Comparison of ENCODE assay signal across 8 cellular contexts in genomic region chr14:22556990-22557623, GRCh38. TPM values are rescaled to one million over a fixed set of nuclear protein-coding genes. Genes with fewer than 3 reads are reported as not detected.
A peak's percentile ranks its signal among the peaks of the same experiment; 100 is the strongest.
DNase-seq lines count a peak whose midpoint lies in the region; ATAC-seq and TF ChIP-seq lines count a peak whose summit lies in the region.

No MANE protein-coding gene starts in this region.

- peak overlapping the region; percentile 64 for H3K4me2 ChIP-seq in trophoblast cell (ENCODE audit: low read length)

- no CpG with 5 or more reads among the region's 28 CpGs for WGBS in trophoblast cell (ENCODE audit: extremely low coverage, insufficient coverage, insufficient read length)
- WGBS in tibial nerve, 2 donors: 3 to 7% methylated on average over 28 of the region's 28 CpGs

- peak overlapping the region; percentile 85 for H3K4me3 Mint-ChIP-seq in activated naive CD8-positive, alpha-beta T cell treated with anti-CD3 and anti-CD28 coated beads for 36 hours

- peak overlapping the region; percentile 37 for H3K18ac ChIP-seq in trophoblast cell (ENCODE audit: low read length)

- ATAC-seq in Right ventricle myocardium superior (ENCODE audit: poor library complexity): peak; percentile 92

- H2AFZ ChIP-seq in trophoblast cell (ENCODE audit: insufficient read depth, low read length, poor library complexity): peak overlapping the region; percentile 57

- peak overlapping the region; percentile 62 for H2BK12ac ChIP-seq in trophoblast cell (ENCODE audit: low read length)

- H3K79me2 ChIP-seq in trophoblast cell (ENCODE audit: control insufficient read depth, insufficient read depth, low read length, poor library complexity): no peaks in the 10 kb centered on the region

- H4K12ac ChIP-seq in trophoblast cell (ENCODE audit: low read depth, low read length): peak overlapping the region; percentile 82

- H3K9me3 ChIP-seq in MG63 (no peaks in the 10 kb centered on the region), trophoblast cell (ENCODE audit: insufficient read depth, low read depth, low read length) (no peaks in the 10 kb centered on the region), tibial nerve (no peaks in the 10 kb centered on the region)

- peak overlapping the region; percentile 64 for H4K8ac ChIP-seq in trophoblast cell (ENCODE audit: low read depth, low read length)

- TF ChIP-seq CTCF in tibial nerve (IDR thresholded peaks at IDR 0.05): peak; percentile 95 to 100 (median 97)

- peaks cover 88% of the 10 kb centered on the region for H3K4me1 Mint-ChIP-seq in activated naive CD8-positive, alpha-beta T cell treated with anti-CD3 and anti-CD28 coated beads for 36 hours

- H3K27ac ChIP-seq in trophoblast cell (ENCODE audit: low read depth, low read length) (no peak overlapping the region), tibial nerve (peak overlapping the region; percentile 10 to 90 (median 45))

- H3K27me3 Mint-ChIP-seq in activated naive CD8-positive, alpha-beta T cell treated with anti-CD3 and anti-CD28 coated beads for 36 hours: peaks cover 11% of the 10 kb centered on the region

- DNase-seq in DMS79 treated with DMSO at 0.1 percent for 48 hours (lab: John Stamatoyannopoulos, UW) (peak; percentile 75), H4 (ENCODE audit: low spot score) (peak; percentile 62), MG63 (peak; percentile 64), SKM-1 treated with dmso at 0.1 percent for 144 hours (lab: John Stamatoyannopoulos, UW; ENCODE audit: unreplicated experiment) (peak; percentile 42), Right ventricle myocardium superior (peak; percentile 89), trophoblast cell (peak; percentile 51 to 76), tibial nerve (ENCODE audit: low spot score in 2 of 2) (peak; percentile 53 to 79)
- peak; percentile 90 for DNase-seq in activated naive CD8-positive, alpha-beta T cell treated with anti-CD3 and anti-CD28 coated beads for 36 hours

- peak overlapping the region; percentile 59 for H2BK5ac ChIP-seq in trophoblast cell (ENCODE audit: low read depth, low read length, poor library complexity)

- H3K4me1 ChIP-seq in trophoblast cell (ENCODE audit: control insufficient read depth in 1 of 2, insufficient read depth in 2 of 2, low read length in 2 of 2): peaks cover 4 to 5% of the 10 kb centered on the region in 2 experiments
- peaks cover 0 to 48% (median 20%) of the 10 kb centered on the region in 4 donors for H3K4me1 ChIP-seq in tibial nerve

- peak overlapping the region; percentile 97 for H3K27ac Mint-ChIP-seq in activated naive CD8-positive, alpha-beta T cell treated with anti-CD3 and anti-CD28 coated beads for 36 hours

- H3K4me3 ChIP-seq in MG63: peak overlapping the region; percentile 21; the same call in 1 of the 2 replicates
- H3K4me3 ChIP-seq in trophoblast cell (ENCODE audit: low read depth, low read length): no peak overlapping the region
- peak overlapping the region in 3 of 4 donors; percentile 5 to 46 (median 38) for H3K4me3 ChIP-seq in tibial nerve

- H3K23ac ChIP-seq in trophoblast cell (ENCODE audit: low read length): no peak overlapping the region

- H2AK5ac ChIP-seq in trophoblast cell (ENCODE audit: low read length): no peak overlapping the region

- H3K9me3 Mint-ChIP-seq in activated naive CD8-positive, alpha-beta T cell treated with anti-CD3 and anti-CD28 coated beads for 36 hours: peaks cover 2% of the 10 kb centered on the region

- peaks cover 38% of the 10 kb centered on the region for H3K36me3 Mint-ChIP-seq in activated naive CD8-positive, alpha-beta T cell treated with anti-CD3 and anti-CD28 coated beads for 36 hours

- H3K36me3 ChIP-seq in MG63: no peaks in the 10 kb centered on the region
- no peaks in the 10 kb centered on the region for H3K36me3 ChIP-seq in trophoblast cell (ENCODE audit: control insufficient read depth in 1 of 2, insufficient read depth in 2 of 2, low read length in 2 of 2)
- no peaks in the 10 kb centered on the region for H3K36me3 ChIP-seq in tibial nerve

- H3K27me3 ChIP-seq in MG63 (no peaks in the 10 kb centered on the region), trophoblast cell (ENCODE audit: insufficient read depth, low read length) (no peaks in the 10 kb centered on the region), tibial nerve (no peaks in the 10 kb centered on the region)

- peak overlapping the region; percentile 34 for H2BK120ac ChIP-seq in trophoblast cell (ENCODE audit: insufficient read depth, low read length, poor library complexity)

- no peak for TF ChIP-seq POLR2A in tibial nerve (IDR thresholded peaks at IDR 0.05)

- peak overlapping the region; percentile 45 for H4K91ac ChIP-seq in trophoblast cell (ENCODE audit: low read depth, low read length)

- peak overlapping the region; percentile 51 for H3K14ac ChIP-seq in trophoblast cell (ENCODE audit: low read length)

- H3K4ac ChIP-seq in trophoblast cell (ENCODE audit: low read depth, low read length): no peak overlapping the region

- H3K9ac ChIP-seq in trophoblast cell (ENCODE audit: low read length): no peak overlapping the region

- H3K79me1 ChIP-seq in trophoblast cell (ENCODE audit: low read length): peaks cover 1% of the 10 kb centered on the region

- intact Hi-C loops in Right ventricle myocardium superior (cut with DNase I): loop anchor here (5.0 to 10.0 kb wide), 4 partner anchors 95 to 298 kb away; partner anchors contain the start of gene SLC7A7

- peak in 1 of 2 donors; percentile 24 for TF ChIP-seq EP300 in tibial nerve (IDR thresholded peaks at IDR 0.05)

RNA-seq across cellular contexts. Expression of gene DAD1, which starts 31.9 kb away (rescaled TPM):
- 585 and 634 TPM in 2 replicates for total RNA-seq in H4 (2014; rRNA removed; shearing (Covaris generic))
- total RNA-seq in MG63 (2014; rRNA removed; shearing (Covaris generic); ENCODE audit: low replicate concordance): 275 and 292 TPM in 2 replicates
- total RNA-seq in activated naive CD8-positive, alpha-beta T cell treated with anti-CD3 and anti-CD28 coated beads for 36 hours: 100 to 1,000 TPM; 197 to 208 TPM
- total RNA-seq in Right ventricle myocardium superior (124 TPM), tibial nerve (100 to 1,000 TPM; 128 to 254 (median 198) TPM)
- 275 and 278 TPM in 2 replicates for polyA plus RNA-seq in trophoblast cell (2013)

RNA-seq across cellular contexts. Expression of gene ABHD4, which starts 41.0 kb away (rescaled TPM):
- 31.9 and 34.2 TPM in 2 replicates for total RNA-seq in H4 (2014; rRNA removed; shearing (Covaris generic))
- total RNA-seq in MG63 (2014; rRNA removed; shearing (Covaris generic); ENCODE audit: low replicate concordance): 0.89 and 15.5 TPM in 2 replicates
- total RNA-seq in activated naive CD8-positive, alpha-beta T cell treated with anti-CD3 and anti-CD28 coated beads for 36 hours: 1 to 10 TPM; 8.2 to 8.7 TPM
- total RNA-seq in Right ventricle myocardium superior: 19.7 TPM
- 38.2 and 41.0 TPM in 2 replicates for polyA plus RNA-seq in trophoblast cell (2013)
- 10 to 100 TPM; 16.1 to 42.4 (median 31.9) TPM for total RNA-seq in tibial nerve
